ENCODE assay signal across 1 cellular context in genomic region chr3:39386331-39386730, GRCh38.
TF ChIP-seq lines count a peak whose summit lies in the region.

No MANE protein-coding gene starts in this region.

TF ChIP-seq in IMR-90, 13 proteins besides CTCF, POLR2A, EP300 and RAD21:
- no peak for TF ChIP-seq BHLHE40 (IDR thresholded peaks at IDR 0.05; ENCODE audit: low read depth, low read length)
- TF ChIP-seq USF2 (IDR thresholded peaks at IDR 0.05; ENCODE audit: low read depth, low read length), result no peak
- no peak for TF ChIP-seq FOS (IDR thresholded peaks at IDR 0.05; ENCODE audit: low read depth, low read length)
- no peak for TF ChIP-seq NFE2L2 (IDR thresholded peaks at IDR 0.05; ENCODE audit: low read depth, low read length)
- TF ChIP-seq ELK1 (IDR thresholded peaks at IDR 0.05; ENCODE audit: borderline replicate concordance, low read depth, low read length), result no peak
- TF ChIP-seq RCOR1 (IDR thresholded peaks at IDR 0.05; ENCODE audit: insufficient replicate concordance, low read length), result no peak
- no peak for TF ChIP-seq MAFK (IDR thresholded peaks at IDR 0.05; ENCODE audit: low read depth, low read length)
- no peak for TF ChIP-seq CHD1 (IDR thresholded peaks at IDR 0.05; ENCODE audit: low read depth, low read length)
- TF ChIP-seq SMC3 (IDR thresholded peaks at IDR 0.05; ENCODE audit: low read depth, low read length), result no peak
- TF ChIP-seq CEBPB (IDR thresholded peaks at IDR 0.05; ENCODE audit: low read depth, low read length), result no peak
- no peak for TF ChIP-seq MXI1 (IDR thresholded peaks at IDR 0.05; ENCODE audit: borderline replicate concordance, low read depth, low read length)
- no peak for TF ChIP-seq MAZ (IDR thresholded peaks at IDR 0.05; ENCODE audit: borderline replicate concordance, low read depth, low read length)
- TF ChIP-seq RFX5 (IDR thresholded peaks at IDR 0.05; ENCODE audit: low read depth, low read length), result no peak
